Comparison of ENCODE assay signal across 10 cellular contexts in the genomic region with DNA sequence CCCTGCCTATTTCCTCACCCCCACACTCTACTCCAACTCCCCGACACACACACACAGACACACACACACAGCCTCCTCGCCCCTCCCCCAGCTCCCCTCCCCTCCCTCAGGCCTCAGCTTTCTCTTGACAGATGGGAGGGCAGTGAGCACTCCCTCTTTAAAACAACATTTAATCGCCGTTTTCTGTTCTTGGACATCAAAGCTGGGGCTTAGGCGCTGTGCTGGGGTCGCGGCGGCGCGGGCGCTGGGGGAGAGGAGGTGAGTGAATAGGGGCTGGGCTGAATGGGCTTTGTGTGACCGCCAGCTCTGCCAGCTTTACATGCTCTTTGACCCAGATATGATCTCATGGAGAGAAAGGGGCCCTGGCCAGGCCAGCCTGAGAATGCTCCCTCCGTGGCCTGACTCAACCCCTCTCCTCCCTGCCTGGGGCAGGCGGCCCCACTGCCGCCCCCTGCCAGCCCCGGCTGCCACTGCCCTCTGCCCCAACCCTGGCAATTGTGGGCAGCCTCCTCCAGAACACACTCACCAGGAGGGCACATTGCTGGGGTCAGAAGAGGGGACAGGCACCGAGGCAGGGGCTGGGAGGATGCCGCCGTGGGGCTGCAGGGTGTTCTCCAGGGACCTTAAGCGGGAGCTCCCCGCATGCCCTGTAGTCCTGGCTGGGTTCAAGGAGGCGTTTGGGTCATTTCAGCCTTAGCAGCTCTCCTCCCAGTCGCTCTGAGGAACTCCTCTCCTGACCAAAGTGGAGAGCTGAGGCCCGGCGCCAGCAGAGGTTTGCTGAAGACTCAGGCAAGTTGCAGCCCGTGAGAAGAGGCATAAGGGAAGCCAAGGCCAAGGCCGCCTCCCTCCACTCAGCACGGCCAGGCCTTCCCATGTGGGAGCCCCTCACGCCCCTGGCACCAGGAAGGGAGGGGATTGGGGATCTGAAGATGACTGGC. TPM values are rescaled to one million over a fixed set of nuclear protein-coding genes. Genes with fewer than 3 reads are reported as not detected.
DNase-seq lines count a peak whose midpoint lies in the region; ATAC-seq and TF ChIP-seq lines count a peak whose summit lies in the region.
"Had no signal": no experiment of that assay in that cellular context is flagged by ENCODE, and none has a peak within 500 bp of the region (broad histone marks: within the 10 kb centered on the region; RNA-seq: fewer than 3 reads in every experiment).

No MANE protein-coding gene starts in this region.

- H3K27ac ChIP-seq in neuronal stem cell (replicated peaks; ENCODE audit: low read length) (peak overlapping the region; percentile 85), aorta (ENCODE audit: low read depth in 1 of 2, low read length in 2 of 2) (peak overlapping the region; percentile 45 to 68)

- no peaks in the 10 kb centered on the region for H3K27me3 ChIP-seq in neuronal stem cell (ENCODE audit: control insufficient read depth in 3 of 3, insufficient read depth in 3 of 3, low read depth in 1 of 3, low read length in 3 of 3)
- no peaks in the 10 kb centered on the region for H3K27me3 ChIP-seq in aorta (ENCODE audit: control insufficient read depth in 1 of 2, insufficient read depth in 2 of 2, low read length in 1 of 2)

- H3K4me3 ChIP-seq in neuronal stem cell (ENCODE audit: low read length in 2 of 2) (no peak overlapping the region), aorta (ENCODE audit: low read length in 2 of 2) (no peak overlapping the region)

- no peak overlapping the region for H3K9ac ChIP-seq in neuronal stem cell (ENCODE audit: low read depth, low read length, poor library complexity)

- H3K9me3 ChIP-seq in neuronal stem cell (replicated peaks in 1 of 2; ENCODE audit: control insufficient read depth in 2 of 2, insufficient read depth in 1 of 2, low read depth in 1 of 2, low read length in 2 of 2) (no peaks in the 10 kb centered on the region), aorta (ENCODE audit: control insufficient read depth, low read length) (no peaks in the 10 kb centered on the region)

- intact Hi-C loops in activated CD8-positive, alpha-beta T cell treated with anti-CD3 and anti-CD28 coated beads for 36 hours (cut with micrococcal nuclease) = no loop called here
- intact Hi-C loops in aorta (cut with DNase I) = loop anchor here (5.0 kb wide), 2 partner anchors 61 to 196 kb away; no protein-coding TSS in a partner anchor

- peak overlapping the region; percentile 65 for H2BK15ac ChIP-seq in neuronal stem cell (ENCODE audit: low read length)

- H3K27ac Mint-ChIP-seq in activated CD8-positive, alpha-beta T cell treated with anti-CD3 and anti-CD28 coated beads, Interleukin-2, amount 10 ng/mL, durations not matched to agents 7 days and 5 days = peak overlapping the region; percentile 40
- no peak overlapping the region for H3K27ac Mint-ChIP-seq in activated CD8-positive, alpha-beta T cell treated with anti-CD3 and anti-CD28 coated beads for 36 hours

- no peak overlapping the region for H3K14ac ChIP-seq in neuronal stem cell (ENCODE audit: low read length)

- no peak overlapping the region for H4K8ac ChIP-seq in neuronal stem cell (ENCODE audit: low read depth, low read length)

- H4K91ac ChIP-seq in neuronal stem cell (ENCODE audit: low read depth, low read length, poor library complexity) = no peak overlapping the region

- WGBS in neuronal stem cell (ENCODE audit: extremely low coverage in 2 of 2, insufficient read length in 2 of 2, insufficient replicate concordance in 1 of 2), 2 donors = no CpG with 5 or more reads among the region's 29 CpGs
- 8 to 11% methylated on average over 27 to 29 of the region's 29 CpGs for WGBS in aorta, 2 donors

- H3K4me3 Mint-ChIP-seq in activated CD8-positive, alpha-beta T cell treated with anti-CD3 and anti-CD28 coated beads, Interleukin-2, amount 10 ng/mL, durations not matched to agents 7 days and 5 days = no peak overlapping the region
- H3K4me3 Mint-ChIP-seq in activated CD8-positive, alpha-beta T cell treated with anti-CD3 and anti-CD28 coated beads for 36 hours = no peak overlapping the region

- H3K4me1 ChIP-seq in neuronal stem cell (ENCODE audit: control insufficient read depth in 2 of 2, insufficient read depth in 1 of 2, low read depth in 1 of 2, low read length in 2 of 2) (peaks cover 40 to 52% of the 10 kb centered on the region in 2 donors), aorta (ENCODE audit: control insufficient read depth in 1 of 2, insufficient read depth in 2 of 2, low read length in 2 of 2) (peaks cover 0 to 8% of the 10 kb centered on the region in 2 donors)

- ATAC-seq in activated CD8-positive, alpha-beta T cell treated with anti-CD3 and anti-CD28 coated beads, Interleukin-2, amount 10 ng/mL, durations not matched to agents 7 days and 5 days = no peak
- no peak for ATAC-seq in activated CD8-positive, alpha-beta T cell treated with anti-CD3 and anti-CD28 coated beads for 36 hours
- ATAC-seq in aorta (ENCODE audit: low FRiP score) (peak; percentile 47), HG03442 (IDR thresholded peaks at IDR 0.05; ENCODE audit: unreplicated experiment) (no peak), HG02588 (IDR thresholded peaks at IDR 0.05; ENCODE audit: unreplicated experiment) (no peak)

- no peak for TF ChIP-seq CTCF in activated CD8-positive, alpha-beta T cell treated with anti-CD3 and anti-CD28 coated beads for 36 hours (IDR thresholded peaks at IDR 0.05)

- peak overlapping the region; percentile 77 for H2BK12ac ChIP-seq in neuronal stem cell (ENCODE audit: low read length)

- peaks cover 3% of the 10 kb centered on the region for H3K79me1 ChIP-seq in neuronal stem cell (ENCODE audit: low read depth, low read length)

- CTCF ChIA-PET in activated CD8-positive, alpha-beta T cell treated with anti-CD3 and anti-CD28 coated beads, Interleukin-2, amount 10 ng/mL, durations not matched to agents 7 days and 5 days (lab: Charles Lee) = interaction anchor here (1.3 to 9.2 kb wide), 7 partner anchors 78 to 361 kb away, joined by 3 to 178 read pairs (median 88); no protein-coding TSS in a partner anchor
- CTCF ChIA-PET in activated CD8-positive, alpha-beta T cell treated with anti-CD3 and anti-CD28 coated beads for 36 hours (lab: Charles Lee) = interaction anchor here (5.7 to 11.6 kb wide), 2 partner anchors 226 to 263 kb away, joined by 168 to 210 read pairs; no protein-coding TSS in a partner anchor

- H2BK5ac ChIP-seq in neuronal stem cell (ENCODE audit: low read length) = peak overlapping the region; percentile 98

- no peaks in the 10 kb centered on the region for H3K9me3 Mint-ChIP-seq in activated CD8-positive, alpha-beta T cell treated with anti-CD3 and anti-CD28 coated beads, Interleukin-2, amount 10 ng/mL, durations not matched to agents 7 days and 5 days (ENCODE audit: insufficient read depth)
- H3K9me3 Mint-ChIP-seq in activated CD8-positive, alpha-beta T cell treated with anti-CD3 and anti-CD28 coated beads for 36 hours = no peaks in the 10 kb centered on the region

- POLR2A ChIA-PET in activated CD8-positive, alpha-beta T cell treated with anti-CD3 and anti-CD28 coated beads, Interleukin-2, amount 10 ng/mL, durations not matched to agents 7 days and 5 days (lab: Charles Lee) = interaction anchor here (0.5 kb wide), 1 partner anchor 1192 kb away, joined by 4 read pairs; no protein-coding TSS in a partner anchor
- POLR2A ChIA-PET in activated CD8-positive, alpha-beta T cell treated with anti-CD3 and anti-CD28 coated beads for 36 hours (lab: Charles Lee) = no interaction called here

- no peak for DNase-seq in activated CD8-positive, alpha-beta T cell treated with anti-CD3 and anti-CD28 coated beads, Interleukin-2, amount 10 ng/mL, durations not matched to agents 7 days and 5 days
- no peak for DNase-seq in activated CD8-positive, alpha-beta T cell treated with anti-CD3 and anti-CD28 coated beads for 36 hours
- DNase-seq in globus pallidus (ENCODE audit: low spot score) = peak; percentile 42
- DNase-seq in neuronal stem cell (ENCODE audit: low spot score) = peak; percentile 90
- peak; percentile 66 to 87 for DNase-seq in aorta
- DNase-seq in dedifferentiated amniotic fluid mesenchymal stem cell (ENCODE audit: extremely low spot score) = no peak
- DNase-seq: AML-193, NCI-H1694 treated with DMSO at 0.1 percent for 48 hours had no signal

- no peak overlapping the region for H3K4ac ChIP-seq in neuronal stem cell (ENCODE audit: low read length)

- H2AFZ ChIP-seq in neuronal stem cell (ENCODE audit: low read length) = no peak overlapping the region

- H3K4me2 ChIP-seq in neuronal stem cell (ENCODE audit: insufficient read depth, low read length, poor library complexity, severe bottlenecking) = no peak overlapping the region

- peak overlapping the region; percentile 14 for H2BK120ac ChIP-seq in neuronal stem cell (ENCODE audit: low read depth, low read length)

- peaks cover 29% of the 10 kb centered on the region for H3K4me1 Mint-ChIP-seq in activated CD8-positive, alpha-beta T cell treated with anti-CD3 and anti-CD28 coated beads, Interleukin-2, amount 10 ng/mL, durations not matched to agents 7 days and 5 days (ENCODE audit: low read depth)
- no peaks in the 10 kb centered on the region for H3K4me1 Mint-ChIP-seq in activated CD8-positive, alpha-beta T cell treated with anti-CD3 and anti-CD28 coated beads for 36 hours (ENCODE audit: low read depth)

- H3K36me3 ChIP-seq in neuronal stem cell (replicated peaks in 1 of 2; ENCODE audit: control insufficient read depth in 2 of 2, insufficient read depth in 2 of 2, low read length in 2 of 2) (peaks cover 0 to 4% of the 10 kb centered on the region in 2 donors), aorta (ENCODE audit: control insufficient read depth in 1 of 2, insufficient read depth in 2 of 2, low read length in 1 of 2) (no peaks in the 10 kb centered on the region)

- peak overlapping the region; percentile 27 for H2AK5ac ChIP-seq in neuronal stem cell (ENCODE audit: low read depth, low read length)

- H3K36me3 Mint-ChIP-seq in activated CD8-positive, alpha-beta T cell treated with anti-CD3 and anti-CD28 coated beads, Interleukin-2, amount 10 ng/mL, durations not matched to agents 7 days and 5 days (ENCODE audit: low read depth) = no peaks in the 10 kb centered on the region
- H3K36me3 Mint-ChIP-seq in activated CD8-positive, alpha-beta T cell treated with anti-CD3 and anti-CD28 coated beads for 36 hours (ENCODE audit: low read depth) = no peaks in the 10 kb centered on the region

- no peaks in the 10 kb centered on the region for H3K27me3 Mint-ChIP-seq in activated CD8-positive, alpha-beta T cell treated with anti-CD3 and anti-CD28 coated beads, Interleukin-2, amount 10 ng/mL, durations not matched to agents 7 days and 5 days (ENCODE audit: low read depth)
- H3K27me3 Mint-ChIP-seq in activated CD8-positive, alpha-beta T cell treated with anti-CD3 and anti-CD28 coated beads for 36 hours = no peaks in the 10 kb centered on the region

- H3K18ac ChIP-seq in neuronal stem cell (ENCODE audit: low read length) = peak overlapping the region; percentile 91

- H3K23ac ChIP-seq in neuronal stem cell (ENCODE audit: low read depth, low read length, poor library complexity) = peak overlapping the region; percentile 39

RNA-seq across cellular contexts. Expression of a gene that starts 38.3 kb away (rescaled TPM):
- not detected for total RNA-seq in activated CD8-positive, alpha-beta T cell treated with anti-CD3 and anti-CD28 coated beads, Interleukin-2, amount 10 ng/mL, durations not matched to agents 7 days and 5 days
- not detected for total RNA-seq in activated CD8-positive, alpha-beta T cell treated with anti-CD3 and anti-CD28 coated beads for 36 hours
- 0.54 TPM for polyA plus RNA-seq in neuronal stem cell (2013, experiment 1 of 2)
- 0.79 TPM for polyA plus RNA-seq in neuronal stem cell (2013, experiment 2 of 2)
- total RNA-seq in aorta = 100 to 1,000 TPM; 597 to 862 TPM
- polyA plus RNA-seq in aorta = 1,000 to 10,000 TPM in 1 of 2 donors, 100 to 1,000 TPM in 1; 405 to 1,814 TPM

Comparison
In these comparisons a context has a peak if more than half of its experiments do, and no peak if none do; other contexts are left out.
1. DNase-seq: peak in globus pallidus (single experiment), neuronal stem cell (single experiment) and aorta (2 of 2); none in activated CD8-positive, alpha-beta T cell treated with anti-CD3 and anti-CD28 coated beads, Interleukin-2, amount 10 ng/mL, durations not matched to agents 7 days and 5 days (single experiment), activated CD8-positive, alpha-beta T cell treated with anti-CD3 and anti-CD28 coated beads for 36 hours (single experiment) and dedifferentiated amniotic fluid mesenchymal stem cell (single experiment).
2. RNA of a gene that starts 38.3 kb away (total RNA-seq): 597 to 862 TPM in aorta; not detected in activated CD8-positive, alpha-beta T cell treated with anti-CD3 and anti-CD28 coated beads, Interleukin-2, amount 10 ng/mL, durations not matched to agents 7 days and 5 days and not detected in activated CD8-positive, alpha-beta T cell treated with anti-CD3 and anti-CD28 coated beads for 36 hours; every median in the first group is over 100 times any median in the second.